Comparison of ENCODE assay signal across 1 cellular context in genomic region chr22:37777122-37777687, GRCh38.
TF ChIP-seq lines count a peak whose summit lies in the region.

No MANE protein-coding gene starts in this region.

TF ChIP-seq in K562, 482 proteins besides CTCF, POLR2A, EP300 and RAD21 (continued from another document and continues in another):
- TF ChIP-seq, protein P1, sequence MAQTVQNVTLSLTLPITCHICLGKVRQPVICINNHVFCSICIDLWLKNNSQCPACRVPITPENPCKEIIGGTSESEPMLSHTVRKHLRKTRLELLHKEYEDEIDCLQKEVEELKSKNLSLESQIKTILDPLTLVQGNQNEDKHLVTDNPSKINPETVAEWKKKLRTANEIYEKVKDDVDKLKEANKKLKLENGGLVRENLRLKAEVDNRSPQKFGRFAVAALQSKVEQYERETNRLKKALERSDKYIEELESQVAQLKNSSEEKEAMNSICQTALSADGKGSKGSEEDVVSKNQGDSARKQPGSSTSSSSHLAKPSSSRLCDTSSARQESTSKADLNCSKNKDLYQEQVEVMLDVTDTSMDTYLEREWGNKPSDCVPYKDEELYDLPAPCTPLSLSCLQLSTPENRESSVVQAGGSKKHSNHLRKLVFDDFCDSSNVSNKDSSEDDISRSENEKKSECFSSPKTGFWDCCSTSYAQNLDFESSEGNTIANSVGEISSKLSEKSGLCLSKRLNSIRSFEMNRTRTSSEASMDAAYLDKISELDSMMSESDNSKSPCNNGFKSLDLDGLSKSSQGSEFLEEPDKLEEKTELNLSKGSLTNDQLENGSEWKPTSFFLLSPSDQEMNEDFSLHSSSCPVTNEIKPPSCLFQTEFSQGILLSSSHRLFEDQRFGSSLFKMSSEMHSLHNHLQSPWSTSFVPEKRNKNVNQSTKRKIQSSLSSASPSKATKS (CRISPR knock-in tag; IDR thresholded peaks at IDR 0.05), result no peak
- TF ChIP-seq HDAC2 (IDR thresholded peaks at IDR 0.05) (peak; percentile 66; the same call in 1 of the 2 replicates), XRCC4 (IDR thresholded peaks at IDR 0.05; ENCODE audit: extremely low read depth, insufficient read depth, insufficient read length) (no peak), OTX1 (CRISPR knock-in tag; IDR thresholded peaks at IDR 0.05) (no peak), TAL1 (IDR thresholded peaks at IDR 0.05) (peak; percentile 55; the same call in 1 of the 2 replicates), CBFA2T2 (conservative IDR thresholded peaks at IDR 0.05) (peak; percentile 71), POLR3G (IDR thresholded peaks at IDR 0.05; ENCODE audit: extremely low read depth, insufficient read length, insufficient replicate concordance) (no peak), DPF2 (IDR thresholded peaks at IDR 0.05) (0 out of 2 replicates have a peak, but pooled peaks have one; percentile 34), NFRKB (IDR thresholded peaks at IDR 0.05; ENCODE audit: low read depth) (no peak), THRAP3 (IDR thresholded peaks at IDR 0.05; ENCODE audit: borderline replicate concordance) (no peak), MGA (IDR thresholded peaks at IDR 0.05) (peak; percentile 82), NCOR1 (IDR thresholded peaks at IDR 0.05) (peak; percentile 50; the same call in 1 of the 2 replicates), LARP7 (IDR thresholded peaks at IDR 0.05) (no peak), NEUROD1 (IDR thresholded peaks at IDR 0.05; ENCODE audit: borderline replicate concordance, low read depth, low read length, partially characterized antibody) (no peak), MAFK (IDR thresholded peaks at IDR 0.05; ENCODE audit: low read length) (no peak), MAZ (CRISPR knock-in tag; conservative IDR thresholded peaks at IDR 0.05 in 1 of 2, IDR thresholded peaks at IDR 0.05 in 1 of 2) (no peak), FUS (optimal IDR thresholded peaks at IDR 0.05; ENCODE audit: low read depth, low read length) (no peak), ETS1 (conservative IDR thresholded peaks at IDR 0.05; ENCODE audit: control insufficient read depth, low read depth, low read length) (no peak), HINFP (tag; conservative IDR thresholded peaks at IDR 0.05; ENCODE audit: low read depth) (no peak), ZBTB49 (CRISPR knock-in tag; IDR thresholded peaks at IDR 0.05; ENCODE audit: borderline replicate concordance) (no peak), THAP12 (CRISPR knock-in tag; IDR thresholded peaks at IDR 0.05) (no peak), HMGN3 (IDR thresholded peaks at IDR 0.05; ENCODE audit: borderline replicate concordance, extremely low read depth, insufficient read length, low read depth, low read length) (no peak), TRIM28 (IDR thresholded peaks at IDR 0.05) (no peak), STAG1 (CRISPR knock-in tag; IDR thresholded peaks at IDR 0.05; ENCODE audit: borderline replicate concordance) (no peak), ZBTB8A (IDR thresholded peaks at IDR 0.05; ENCODE audit: partially characterized antibody) (no peak), WHSC1 (IDR thresholded peaks at IDR 0.05; ENCODE audit: low read length) (no peak), HOXB6 (CRISPR knock-in tag; IDR thresholded peaks at IDR 0.05; ENCODE audit: borderline replicate concordance) (no peak), RBBP5 (IDR thresholded peaks at IDR 0.05; ENCODE audit: borderline replicate concordance, insufficient read depth, low read length, poor library complexity, severe bottlenecking) (no peak), ZNF764 (CRISPR knock-in tag; IDR thresholded peaks at IDR 0.05; ENCODE audit: low read depth) (no peak), ZNF707 (CRISPR knock-in tag; conservative IDR thresholded peaks at IDR 0.05) (no peak)
- TF ChIP-seq, protein P2, sequence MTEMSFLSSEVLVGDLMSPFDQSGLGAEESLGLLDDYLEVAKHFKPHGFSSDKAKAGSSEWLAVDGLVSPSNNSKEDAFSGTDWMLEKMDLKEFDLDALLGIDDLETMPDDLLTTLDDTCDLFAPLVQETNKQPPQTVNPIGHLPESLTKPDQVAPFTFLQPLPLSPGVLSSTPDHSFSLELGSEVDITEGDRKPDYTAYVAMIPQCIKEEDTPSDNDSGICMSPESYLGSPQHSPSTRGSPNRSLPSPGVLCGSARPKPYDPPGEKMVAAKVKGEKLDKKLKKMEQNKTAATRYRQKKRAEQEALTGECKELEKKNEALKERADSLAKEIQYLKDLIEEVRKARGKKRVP (CRISPR knock-in tag; IDR thresholded peaks at IDR 0.05), result no peak
- TF ChIP-seq, protein P3, sequence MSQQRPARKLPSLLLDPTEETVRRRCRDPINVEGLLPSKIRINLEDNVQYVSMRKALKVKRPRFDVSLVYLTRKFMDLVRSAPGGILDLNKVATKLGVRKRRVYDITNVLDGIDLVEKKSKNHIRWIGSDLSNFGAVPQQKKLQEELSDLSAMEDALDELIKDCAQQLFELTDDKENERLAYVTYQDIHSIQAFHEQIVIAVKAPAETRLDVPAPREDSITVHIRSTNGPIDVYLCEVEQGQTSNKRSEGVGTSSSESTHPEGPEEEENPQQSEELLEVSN (IDR thresholded peaks at IDR 0.05; ENCODE audit: borderline replicate concordance in 1 of 2, extremely low read depth in 1 of 2, insufficient read depth in 1 of 2, insufficient read length in 1 of 2, low read depth in 1 of 2, low read length in 1 of 2, poor library complexity in 1 of 2, severe bottlenecking in 1 of 2), result peak in 1 of 2 experiments; percentile 56
- TF ChIP-seq, protein P4, sequence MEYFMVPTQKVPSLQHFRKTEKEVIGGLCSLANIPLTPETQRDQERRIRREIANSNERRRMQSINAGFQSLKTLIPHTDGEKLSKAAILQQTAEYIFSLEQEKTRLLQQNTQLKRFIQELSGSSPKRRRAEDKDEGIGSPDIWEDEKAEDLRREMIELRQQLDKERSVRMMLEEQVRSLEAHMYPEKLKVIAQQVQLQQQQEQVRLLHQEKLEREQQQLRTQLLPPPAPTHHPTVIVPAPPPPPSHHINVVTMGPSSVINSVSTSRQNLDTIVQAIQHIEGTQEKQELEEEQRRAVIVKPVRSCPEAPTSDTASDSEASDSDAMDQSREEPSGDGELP (CRISPR knock-in tag; IDR thresholded peaks at IDR 0.05; ENCODE audit: borderline replicate concordance), result peak; percentile 63
